ENCODE assay signal across 1 cellular context in the genomic region with DNA sequence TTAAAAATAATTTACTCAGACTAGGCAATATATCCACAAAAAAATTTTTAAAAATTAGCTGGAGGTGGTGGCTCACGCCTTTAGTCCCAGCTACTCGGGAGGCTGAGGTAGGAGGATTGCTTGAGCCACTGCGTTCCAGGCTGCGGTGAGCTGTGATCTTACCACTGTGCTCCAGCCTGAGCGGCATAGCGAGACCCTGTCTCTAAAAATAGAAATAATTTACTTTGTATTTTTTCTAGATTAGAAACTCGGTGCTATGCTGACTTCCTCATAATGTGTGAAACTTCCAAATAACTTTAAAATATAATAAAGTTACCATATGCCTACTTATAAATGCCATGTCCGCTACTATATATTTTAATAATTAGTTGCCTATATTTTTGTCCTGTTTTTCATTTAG.
TF ChIP-seq lines count a peak whose summit lies in the region.

No MANE protein-coding gene starts in this region.

TF ChIP-seq in K562, 482 proteins besides CTCF, POLR2A, EP300 and RAD21 (continued from another document):
- TF ChIP-seq MEF2A (IDR thresholded peaks at IDR 0.05; ENCODE audit: control insufficient read depth, low read depth, low read length) (peak; percentile 34; the same call in 1 of the 2 replicates), RBFOX2 (IDR thresholded peaks at IDR 0.05; ENCODE audit: low read depth, low read length) (0 out of 2 replicates have a peak, but pooled peaks have one; percentile 10)
TF ChIP-seq in K562: peak in this region for 2.
